26 cellular contexts compared by ENCODE assay signal in the genomic region with DNA sequence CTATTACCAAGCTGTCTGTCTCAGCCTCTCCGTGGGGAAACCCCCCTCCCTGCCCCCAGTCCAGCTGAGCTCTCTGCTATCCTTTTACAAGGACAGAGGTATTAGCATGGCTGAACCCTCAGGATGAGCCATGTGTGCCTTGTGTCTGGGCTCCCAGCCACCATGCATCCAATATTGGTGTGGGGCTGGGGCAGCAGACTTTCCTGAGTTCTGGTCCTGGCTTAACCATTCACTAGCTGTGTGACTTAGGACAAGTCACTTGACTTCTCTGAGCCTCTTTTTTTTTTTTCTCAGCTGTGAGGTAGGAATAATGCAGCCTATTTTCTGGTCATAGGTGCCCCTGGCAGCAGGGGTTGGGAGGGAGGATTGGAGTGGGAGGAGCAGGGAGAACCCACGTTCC. TPM values are rescaled to one million over a fixed set of nuclear protein-coding genes. Genes with fewer than 3 reads are reported as not detected.
"Had no signal": no experiment of that assay in that cellular context is flagged by ENCODE, and none has a peak within 500 bp of the region (broad histone marks: within the 10 kb centered on the region; RNA-seq: fewer than 3 reads in every experiment).

No MANE protein-coding gene starts in this region.

- H3K27ac Mint-ChIP-seq: activated B cell treated with CpG ODN at 0.5 μM for 24 hours; activated CD4-positive, alpha-beta T cell treated with anti-CD3 and anti-CD28 coated beads, Interleukin-2, amount 10 ng/mL, durations not matched to agents 24 days and 14 days; activated CD8-positive, alpha-beta memory T cell treated with anti-CD3 and anti-CD28 coated beads, Interleukin-2, amount 10 ng/mL, durations not matched to agents 7 days and 5 days; activated naive CD4-positive, alpha-beta T cell treated with anti-CD3 and anti-CD28 coated beads, Interleukin-2, amount 50 U/mL, for 24 hours; activated T-cell treated with anti-CD3 and anti-CD28 coated beads, Interleukin-2, amount 50 U/mL, for 24 hours; activated T-helper 1 cell treated with anti-CD3 and anti-CD28 coated beads, Interleukin-12 subunit alpha, Interleukin-12 subunit beta, Interleukin-2, Interleukin-4 antibody, amounts not matched to agents 30 ng/mL and 10 ng/mL and 1 ng/mL, durations not matched to agents 14 hours and 24 hours and 36 hours; T-helper 1 cell treated with Interleukin-12 subunit alpha and Interleukin-12 subunit beta and Interleukin-4 antibody, amounts not matched to agents 30 μg/mL and 1 μg/mL, for 36 hours had no signal

- H3K4me3 Mint-ChIP-seq: activated B cell treated with CpG ODN at 0.5 μM for 24 hours; activated CD4-positive, alpha-beta T cell treated with anti-CD3 and anti-CD28 coated beads, Interleukin-2, amount 10 ng/mL, durations not matched to agents 24 days and 14 days; activated CD8-positive, alpha-beta memory T cell treated with anti-CD3 and anti-CD28 coated beads, Interleukin-2, amount 10 ng/mL, durations not matched to agents 7 days and 5 days; activated naive CD4-positive, alpha-beta T cell treated with anti-CD3 and anti-CD28 coated beads, Interleukin-2, amount 50 U/mL, for 24 hours; activated T-cell treated with anti-CD3 and anti-CD28 coated beads, Interleukin-2, amount 50 U/mL, for 24 hours; activated T-helper 1 cell treated with anti-CD3 and anti-CD28 coated beads, Interleukin-12 subunit alpha, Interleukin-12 subunit beta, Interleukin-2, Interleukin-4 antibody, amounts not matched to agents 30 ng/mL and 10 ng/mL and 1 ng/mL, durations not matched to agents 14 hours and 24 hours and 36 hours; T-helper 1 cell treated with Interleukin-12 subunit alpha and Interleukin-12 subunit beta and Interleukin-4 antibody, amounts not matched to agents 30 μg/mL and 1 μg/mL, for 36 hours had no signal

- H2AFZ ChIP-seq: PC-9 had no signal

- H3K4me1 Mint-ChIP-seq: activated CD4-positive, alpha-beta T cell treated with anti-CD3 and anti-CD28 coated beads, Interleukin-2, amount 10 ng/mL, durations not matched to agents 24 days and 14 days; activated CD8-positive, alpha-beta memory T cell treated with anti-CD3 and anti-CD28 coated beads, Interleukin-2, amount 10 ng/mL, durations not matched to agents 7 days and 5 days; activated naive CD4-positive, alpha-beta T cell treated with anti-CD3 and anti-CD28 coated beads, Interleukin-2, amount 50 U/mL, for 24 hours had no signal

- H3K4me2 ChIP-seq: PC-9 had no signal

- ATAC-seq: activated CD8-positive, alpha-beta memory T cell treated with anti-CD3 and anti-CD28 coated beads, Interleukin-2, amount 10 ng/mL, durations not matched to agents 7 days and 5 days had no signal

- H3K4me3 ChIP-seq: breast epithelium, PC-9 had no signal

- H3K36me3 ChIP-seq: breast epithelium had no signal

- H3K27me3 ChIP-seq: breast epithelium had no signal

- H3K27ac ChIP-seq: breast epithelium, PC-9 had no signal

- H3K9me3 Mint-ChIP-seq: activated B cell treated with CpG ODN at 0.5 μM for 24 hours; activated CD4-positive, alpha-beta T cell treated with anti-CD3 and anti-CD28 coated beads, Interleukin-2, amount 10 ng/mL, durations not matched to agents 24 days and 14 days; activated naive CD4-positive, alpha-beta T cell treated with anti-CD3 and anti-CD28 coated beads, Interleukin-2, amount 50 U/mL, for 24 hours; activated T-cell treated with anti-CD3 and anti-CD28 coated beads, Interleukin-2, amount 50 U/mL, for 24 hours; activated T-helper 1 cell treated with anti-CD3 and anti-CD28 coated beads, Interleukin-12 subunit alpha, Interleukin-12 subunit beta, Interleukin-2, Interleukin-4 antibody, amounts not matched to agents 30 ng/mL and 10 ng/mL and 1 ng/mL, durations not matched to agents 14 hours and 24 hours and 36 hours; T-helper 1 cell treated with Interleukin-12 subunit alpha and Interleukin-12 subunit beta and Interleukin-4 antibody, amounts not matched to agents 30 μg/mL and 1 μg/mL, for 36 hours had no signal

- DNase-seq: activated B cell treated with CpG ODN at 0.5 μM for 24 hours; activated CD4-positive, alpha-beta T cell treated with anti-CD3 and anti-CD28 coated beads for 1 hour; activated CD4-positive, alpha-beta T cell treated with anti-CD3 and anti-CD28 coated beads, Interleukin-2, amount 10 ng/mL, durations not matched to agents 24 days and 14 days; activated CD4-positive, alpha-beta T cell treated with anti-CD3 and anti-CD28 coated beads, Interleukin-2, amount 50 U/mL, for 48 hours; activated CD8-positive, alpha-beta memory T cell treated with anti-CD3 and anti-CD28 coated beads, Interleukin-2, amount 10 ng/mL, durations not matched to agents 7 days and 5 days; activated effector memory CD4-positive, alpha-beta T cell treated with Interleukin-2 at 50 U/mL for 16 hours; activated naive CD4-positive, alpha-beta T cell; activated T-cell treated with anti-CD3 and anti-CD28 coated beads, Interleukin-2, amount 50 U/mL, for 24 hours; aorta; caudate nucleus; KG1; NCI-H1048; NCI-H146; NCI-H187 treated with DMSO at 0.1 percent for 48 hours; NCI-H2081 treated with DMSO at 0.1 percent for 48 hours; NCI-H446; NCI-H524; NCI-H748 treated with DMSO at 0.1 percent for 48 hours; NK-92 treated with Interleukin-12 subunit alpha and Interleukin-12 subunit beta, amount 100 ng/mL, for 24 hours; PC-9; SHP77 treated with DMSO at 0.1 percent for 48 hours had no signal

- H3K36me3 Mint-ChIP-seq: activated CD8-positive, alpha-beta memory T cell treated with anti-CD3 and anti-CD28 coated beads, Interleukin-2, amount 10 ng/mL, durations not matched to agents 7 days and 5 days; activated naive CD4-positive, alpha-beta T cell treated with anti-CD3 and anti-CD28 coated beads, Interleukin-2, amount 50 U/mL, for 24 hours had no signal

- H3K9me3 ChIP-seq: breast epithelium had no signal

RNA-seq across cellular contexts. Expression of a gene that starts 17.1 kb away (rescaled TPM):
- total RNA-seq: activated B cell treated with CpG ODN at 0.5 μM for 24 hours; activated T-helper 1 cell treated with anti-CD3 and anti-CD28 coated beads, Interleukin-12 subunit alpha, Interleukin-12 subunit beta, Interleukin-2, Interleukin-4 antibody, amounts not matched to agents 30 ng/mL and 10 ng/mL and 1 ng/mL, durations not matched to agents 14 hours and 24 hours and 36 hours; PC-9; SK-MEL-5 had no signal

RNA-seq across cellular contexts. Expression of a gene that starts 22.1 kb away (rescaled TPM):
- total RNA-seq: activated B cell treated with CpG ODN at 0.5 μM for 24 hours; activated CD4-positive, alpha-beta T cell treated with anti-CD3 and anti-CD28 coated beads, Interleukin-2, amount 10 ng/mL, durations not matched to agents 24 days and 14 days; activated T-helper 1 cell treated with anti-CD3 and anti-CD28 coated beads, Interleukin-12 subunit alpha, Interleukin-12 subunit beta, Interleukin-2, Interleukin-4 antibody, amounts not matched to agents 30 ng/mL and 10 ng/mL and 1 ng/mL, durations not matched to agents 14 hours and 24 hours and 36 hours had no signal
